1 cellular context compared by ENCODE assay signal in the genomic region with DNA sequence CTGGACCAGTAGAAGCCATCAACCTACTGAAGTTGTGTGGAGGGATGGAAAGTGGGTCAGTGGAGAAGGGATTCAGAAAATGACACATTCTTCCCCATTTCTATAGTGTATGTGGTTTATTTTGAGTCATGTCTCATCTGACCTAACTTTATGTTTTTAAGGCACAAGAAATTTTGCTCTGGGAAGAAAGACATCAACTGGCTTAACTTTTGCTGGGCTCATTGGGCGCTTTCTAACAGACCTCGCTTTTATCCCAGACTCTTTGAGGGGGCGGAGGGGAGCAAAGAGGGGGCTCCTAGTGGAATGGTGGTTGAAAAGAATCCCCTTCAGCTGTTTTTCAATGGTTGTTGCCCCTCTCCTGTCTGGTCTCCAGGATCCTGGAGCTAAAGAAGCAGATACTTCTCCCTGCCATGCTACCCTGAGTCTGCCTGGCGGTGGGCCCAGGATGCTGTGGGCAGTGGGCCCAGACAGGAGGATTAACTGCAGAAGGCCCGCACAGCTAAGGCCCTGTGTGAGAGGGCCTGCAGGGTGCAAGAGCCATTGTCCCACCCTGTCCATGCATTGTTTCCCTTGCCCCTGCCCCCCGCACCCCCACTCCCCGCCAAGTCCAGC.
TF ChIP-seq lines count a peak whose summit lies in the region.

No MANE protein-coding gene starts in this region.

TF ChIP-seq in K562, 482 proteins besides CTCF, POLR2A, EP300 and RAD21:
- no peak for TF ChIP-seq SRSF3 (IDR thresholded peaks at IDR 0.05; ENCODE audit: insufficient read depth, low read length)
- TF ChIP-seq EGR1 (conservative IDR thresholded peaks at IDR 0.05): 0 out of 2 replicates have a peak, but pooled peaks have one; percentile 10
- TF ChIP-seq RBFOX2 (IDR thresholded peaks at IDR 0.05; ENCODE audit: low read depth, low read length): 0 out of 2 replicates have a peak, but pooled peaks have one; percentile 27
- TF ChIP-seq, protein P1, sequence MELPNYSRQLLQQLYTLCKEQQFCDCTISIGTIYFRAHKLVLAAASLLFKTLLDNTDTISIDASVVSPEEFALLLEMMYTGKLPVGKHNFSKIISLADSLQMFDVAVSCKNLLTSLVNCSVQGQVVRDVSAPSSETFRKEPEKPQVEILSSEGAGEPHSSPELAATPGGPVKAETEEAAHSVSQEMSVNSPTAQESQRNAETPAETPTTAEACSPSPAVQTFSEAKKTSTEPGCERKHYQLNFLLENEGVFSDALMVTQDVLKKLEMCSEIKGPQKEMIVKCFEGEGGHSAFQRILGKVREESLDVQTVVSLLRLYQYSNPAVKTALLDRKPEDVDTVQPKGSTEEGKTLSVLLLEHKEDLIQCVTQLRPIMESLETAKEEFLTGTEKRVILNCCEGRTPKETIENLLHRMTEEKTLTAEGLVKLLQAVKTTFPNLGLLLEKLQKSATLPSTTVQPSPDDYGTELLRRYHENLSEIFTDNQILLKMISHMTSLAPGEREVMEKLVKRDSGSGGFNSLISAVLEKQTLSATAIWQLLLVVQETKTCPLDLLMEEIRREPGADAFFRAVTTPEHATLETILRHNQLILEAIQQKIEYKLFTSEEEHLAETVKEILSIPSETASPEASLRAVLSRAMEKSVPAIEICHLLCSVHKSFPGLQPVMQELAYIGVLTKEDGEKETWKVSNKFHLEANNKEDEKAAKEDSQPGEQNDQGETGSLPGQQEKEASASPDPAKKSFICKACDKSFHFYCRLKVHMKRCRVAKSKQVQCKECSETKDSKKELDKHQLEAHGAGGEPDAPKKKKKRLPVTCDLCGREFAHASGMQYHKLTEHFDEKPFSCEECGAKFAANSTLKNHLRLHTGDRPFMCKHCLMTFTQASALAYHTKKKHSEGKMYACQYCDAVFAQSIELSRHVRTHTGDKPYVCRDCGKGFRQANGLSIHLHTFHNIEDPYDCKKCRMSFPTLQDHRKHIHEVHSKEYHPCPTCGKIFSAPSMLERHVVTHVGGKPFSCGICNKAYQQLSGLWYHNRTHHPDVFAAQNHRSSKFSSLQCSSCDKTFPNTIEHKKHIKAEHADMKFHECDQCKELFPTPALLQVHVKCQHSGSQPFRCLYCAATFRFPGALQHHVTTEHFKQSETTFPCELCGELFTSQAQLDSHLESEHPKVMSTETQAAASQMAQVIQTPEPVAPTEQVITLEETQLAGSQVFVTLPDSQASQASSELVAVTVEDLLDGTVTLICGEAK (IDR thresholded peaks at IDR 0.05): no peak
- TF ChIP-seq, protein P1 (CRISPR knock-in tag; IDR thresholded peaks at IDR 0.05): no peak
- no peak for TF ChIP-seq CCNT2 (IDR thresholded peaks at IDR 0.05; ENCODE audit: borderline replicate concordance, extremely low read depth, insufficient read length, low read depth, low read length)
- TF ChIP-seq SAP30 (IDR thresholded peaks at IDR 0.05; ENCODE audit: borderline replicate concordance, insufficient read depth, low read depth, low read length, poor library complexity, severe bottlenecking): no peak
